ENCODE assay signal across 9 cellular contexts in the genomic region with DNA sequence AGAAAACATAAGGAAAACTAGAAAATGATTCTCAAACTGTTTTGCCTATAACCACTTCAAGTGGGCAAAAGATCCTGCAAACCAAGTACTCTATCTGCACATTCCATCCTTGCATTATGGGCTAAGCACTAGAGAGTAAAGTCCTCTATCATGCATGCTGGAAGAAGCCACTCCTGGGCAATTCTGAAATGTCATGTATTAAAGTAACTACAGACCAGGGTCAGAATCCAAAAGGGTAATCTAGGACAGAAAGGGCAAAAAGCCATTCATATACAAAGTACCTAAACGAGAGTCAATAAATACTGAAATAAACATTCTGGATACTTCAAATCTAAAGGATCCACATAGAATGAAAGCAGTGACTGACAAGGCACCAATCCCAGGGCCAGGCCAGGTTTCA. TPM values are rescaled to one million over a fixed set of nuclear protein-coding genes. Genes with fewer than 3 reads are reported as not detected.
DNase-seq lines count a peak whose midpoint lies in the region; ATAC-seq and TF ChIP-seq lines count a peak whose summit lies in the region.
"Had no signal": no experiment of that assay in that cellular context is flagged by ENCODE, and none has a peak within 500 bp of the region (broad histone marks: within the 10 kb centered on the region; RNA-seq: fewer than 3 reads in every experiment).

No MANE protein-coding gene starts in this region.

- intact Hi-C loops in Right ventricle myocardium inferior (cut with DNase I) = no loop called here
- intact Hi-C loops in breast epithelium (cut with DNase I; ENCODE audit: low total_unique reads) = no loop called here

- no peaks in the 10 kb centered on the region for H3K4me1 ChIP-seq in cardiac muscle cell (ENCODE audit: low read depth)
- H3K4me1 ChIP-seq in breast epithelium = no peaks in the 10 kb centered on the region
- no peaks in the 10 kb centered on the region for H3K4me1 ChIP-seq in mesenchymal stem cell (ENCODE audit: control insufficient read depth, insufficient read depth, low read depth, low read length)
- no peaks in the 10 kb centered on the region for H3K4me1 ChIP-seq in urinary bladder (ENCODE audit: insufficient read depth)

- no peak overlapping the region for H2BK120ac ChIP-seq in mesenchymal stem cell (ENCODE audit: low read depth, low read length)

- H3K9ac ChIP-seq in mesenchymal stem cell (ENCODE audit: low read length) = peak overlapping the region; percentile 84

- H3K4ac ChIP-seq in mesenchymal stem cell (ENCODE audit: low read depth in 1 of 2, low read length in 2 of 2) = no peak overlapping the region

- H3K79me1 ChIP-seq in mesenchymal stem cell (replicated peaks; ENCODE audit: low read length, poor library complexity, severe bottlenecking) = no peaks in the 10 kb centered on the region

- no peaks in the 10 kb centered on the region for H3K27me3 ChIP-seq in cardiac muscle cell
- H3K27me3 ChIP-seq in breast epithelium = peaks cover 0 to 21% of the 10 kb centered on the region in 2 donors
- H3K27me3 ChIP-seq in mesenchymal stem cell (ENCODE audit: control insufficient read depth in 1 of 2, insufficient read depth in 1 of 2, low read length in 2 of 2) = no peaks in the 10 kb centered on the region

- H4K8ac ChIP-seq in mesenchymal stem cell (ENCODE audit: low read length) = no peak overlapping the region

- WGBS in mesenchymal stem cell = 17% methylated on average over 1 of the region's 1 CpG
- 3% methylated on average over 1 of the region's 1 CpG for WGBS in urinary bladder

- no peak overlapping the region for H2AFZ ChIP-seq in mesenchymal stem cell (ENCODE audit: low read depth, low read length)

- ATAC-seq in Right ventricle myocardium inferior = no peak
- no peak for ATAC-seq in GM21717 (IDR thresholded peaks at IDR 0.05; ENCODE audit: unreplicated experiment)

- H3K36me3 ChIP-seq in cardiac muscle cell = no peaks in the 10 kb centered on the region
- no peaks in the 10 kb centered on the region for H3K36me3 ChIP-seq in breast epithelium
- peaks cover 2 to 9% of the 10 kb centered on the region in 2 experiments for H3K36me3 ChIP-seq in mesenchymal stem cell (ENCODE audit: control insufficient read depth in 1 of 2, insufficient read depth in 2 of 2, low read depth in 1 of 2, low read length in 2 of 2)
- no peaks in the 10 kb centered on the region for H3K36me3 ChIP-seq in urinary bladder (ENCODE audit: insufficient read depth)

- no peak overlapping the region for H2BK5ac ChIP-seq in mesenchymal stem cell (ENCODE audit: low read depth, low read length, poor library complexity, severe bottlenecking)

- no peak for TF ChIP-seq CTCF in cardiac muscle cell (IDR thresholded peaks at IDR 0.05; ENCODE audit: low read depth, low read length)
- no peak for TF ChIP-seq CTCF in breast epithelium (IDR thresholded peaks at IDR 0.05)

- H3K18ac ChIP-seq in mesenchymal stem cell (ENCODE audit: low read depth in 1 of 2, low read length in 2 of 2) = peak overlapping the region in 1 of 2 experiments; percentile 70

- H3K9me3 ChIP-seq in cardiac muscle cell (ENCODE audit: low read depth) = no peaks in the 10 kb centered on the region
- no peaks in the 10 kb centered on the region for H3K9me3 ChIP-seq in breast epithelium
- H3K9me3 ChIP-seq in mesenchymal stem cell (ENCODE audit: control insufficient read depth, low read length) = no peaks in the 10 kb centered on the region

- no peak overlapping the region for H2AK5ac ChIP-seq in mesenchymal stem cell (ENCODE audit: low read length, severe bottlenecking)

- H2BK15ac ChIP-seq in mesenchymal stem cell (ENCODE audit: low read depth, poor library complexity, severe bottlenecking) = no peak overlapping the region

- no peak overlapping the region for H3K14ac ChIP-seq in mesenchymal stem cell (ENCODE audit: low read length in 2 of 2)

- H2BK12ac ChIP-seq in mesenchymal stem cell (ENCODE audit: low read length in 2 of 2) = no peak overlapping the region

- no peak overlapping the region for H3K23ac ChIP-seq in mesenchymal stem cell (ENCODE audit: low read length in 2 of 2)

- no peak for TF ChIP-seq POLR2A in breast epithelium (IDR thresholded peaks at IDR 0.05)

- DNase-seq in cardiac muscle cell (ENCODE audit: low read depth in 1 of 2, low spot score in 1 of 2) (no peak), Right ventricle myocardium inferior (ENCODE audit: missing footprints) (no peak), breast epithelium (ENCODE audit: low spot score in 2 of 2) (no peak), mesenchymal stem cell (peak; percentile 3), RKO (ENCODE audit: low spot score) (no peak), AML-193 (lab: John Stamatoyannopoulos, UW) (no peak)

- H4K91ac ChIP-seq in mesenchymal stem cell (ENCODE audit: low read length) = no peak overlapping the region

- H3K4me3 ChIP-seq in cardiac muscle cell (peak overlapping the region; percentile 87), breast epithelium (peak overlapping the region; percentile 54 to 68 (median 61)), mesenchymal stem cell (ENCODE audit: insufficient read depth in 1 of 2, low read depth in 1 of 2, low read length in 2 of 2) (peak overlapping the region; percentile 65 to 80), urinary bladder (ENCODE audit: low read depth, low read length) (peak overlapping the region; percentile 56)

- H3K27ac ChIP-seq in cardiac muscle cell (peak overlapping the region; percentile 50), breast epithelium (peak overlapping the region; percentile 79 to 84), mesenchymal stem cell (ENCODE audit: low read length, poor library complexity, severe bottlenecking) (peak overlapping the region; percentile 91), urinary bladder (ENCODE audit: low read depth) (peak overlapping the region; percentile 26)

- H3K4me2 ChIP-seq in mesenchymal stem cell (ENCODE audit: low read length, poor library complexity, severe bottlenecking) = peak overlapping the region; percentile 53

RNA-seq across cellular contexts. Expression of gene SNX12, which starts 1.1 kb away (rescaled TPM):
- 45.7 and 62.3 TPM in 2 replicates for total RNA-seq in cardiac muscle cell
- 6.6 and 9.5 TPM in 2 replicates for polyA plus RNA-seq in cardiac muscle cell
- total RNA-seq in Right ventricle myocardium inferior = 49.5 TPM
- 10 to 100 TPM; 31.4 to 55.2 (median 44.2) TPM for total RNA-seq in breast epithelium
- 108 TPM for polyA plus RNA-seq in mesenchymal stem cell (2013, experiment 1 of 2)
- 108 TPM for polyA plus RNA-seq in mesenchymal stem cell (2013, experiment 2 of 2)
- total RNA-seq in urinary bladder = 45.8 TPM
- polyA plus RNA-seq in urinary bladder = 54.8 TPM

RNA-seq across cellular contexts. Expression of gene FOXO4, which starts 28.6 kb away (rescaled TPM):
- total RNA-seq in cardiac muscle cell (16.7 and 24.2 TPM in 2 replicates), Right ventricle myocardium inferior (52.7 TPM), breast epithelium (10 to 100 TPM; 14.7 to 30.1 (median 21.1) TPM), urinary bladder (9.4 TPM)
- polyA plus RNA-seq in cardiac muscle cell (7.8 and 14.5 TPM in 2 replicates), urinary bladder (29.7 TPM)
- 5.2 TPM for polyA plus RNA-seq in mesenchymal stem cell (2013, experiment 1 of 2)
- polyA plus RNA-seq in mesenchymal stem cell (2013, experiment 2 of 2) = 4.3 TPM

RNA-seq across cellular contexts. Expression of gene CXorf65, which starts 39.5 kb away (rescaled TPM):
- total RNA-seq in cardiac muscle cell = not detected in 2 replicates
- not detected in 2 replicates for polyA plus RNA-seq in cardiac muscle cell
- not detected for total RNA-seq in Right ventricle myocardium inferior
- not detected for total RNA-seq in breast epithelium
- polyA plus RNA-seq in mesenchymal stem cell (2013, experiment 1 of 2) = not detected
- not detected for polyA plus RNA-seq in mesenchymal stem cell (2013, experiment 2 of 2)
- not detected for total RNA-seq in urinary bladder
- polyA plus RNA-seq in urinary bladder = not detected
- total RNA-seq: LHCN-M2 had no signal

RNA-seq across cellular contexts. Expression of gene IL2RG, which starts 44.3 kb away (rescaled TPM):
- total RNA-seq in cardiac muscle cell = not detected in 2 replicates
- polyA plus RNA-seq in cardiac muscle cell = 2.3 TPM in 1 of 2 replicates, not detected in the other
- 2.8 TPM for total RNA-seq in Right ventricle myocardium inferior
- 10 to 100 TPM in 1 of 3 donors, 1 to 10 TPM in 2; 5.1 to 10.8 (median 8.0) TPM for total RNA-seq in breast epithelium
- not detected for polyA plus RNA-seq in mesenchymal stem cell (2013, experiment 1 of 2)
- not detected for polyA plus RNA-seq in mesenchymal stem cell (2013, experiment 2 of 2)
- total RNA-seq in urinary bladder = 1.2 TPM
- 3.2 TPM for polyA plus RNA-seq in urinary bladder
- total RNA-seq: LHCN-M2 had no signal

RNA-seq across cellular contexts. Expression of gene MED12, which starts 51.3 kb away (rescaled TPM):
- total RNA-seq in cardiac muscle cell (29.2 and 56.5 TPM in 2 replicates), Right ventricle myocardium inferior (19.4 TPM), breast epithelium (10 to 100 TPM; 32.1 to 34.7 (median 33.9) TPM), urinary bladder (36.6 TPM)
- polyA plus RNA-seq in cardiac muscle cell (17.9 and 25.4 TPM in 2 replicates), urinary bladder (17.7 TPM)
- polyA plus RNA-seq in mesenchymal stem cell (2013, experiment 1 of 2) = 12.0 TPM
- 11.1 TPM for polyA plus RNA-seq in mesenchymal stem cell (2013, experiment 2 of 2)

Comparison
In these comparisons a context has a peak if more than half of its experiments do, and no peak if none do; other contexts are left out.
1. H3K27ac ChIP-seq: peak in every context shown above with its lines; median percentile 91 in mesenchymal stem cell; 82 in breast epithelium; 50 in cardiac muscle cell; 26 in urinary bladder.